ENCODE assay signal across 8 cellular contexts in genomic region chr17:7023576-7024401, GRCh38. TPM values are rescaled to one million over a fixed set of nuclear protein-coding genes. Genes with fewer than 3 reads are reported as not detected.
DNase-seq lines count a peak whose midpoint lies in the region; FAIRE-seq and TF ChIP-seq lines count a peak whose summit lies in the region.

No MANE protein-coding gene starts in this region.

- TF ChIP-seq POLR2A in GM12891 (IDR thresholded peaks at IDR 0.05; ENCODE audit: low read depth, low read length) = no peak

- DNase-seq in GM12891 (ENCODE audit: insufficient read length, low spot score) (peak; percentile 74), NCI-H345 treated with DMSO at 0.1 percent for 48 hours (lab: John Stamatoyannopoulos, UW; ENCODE audit: unreplicated experiment) (peak; percentile 60), endothelial cell (ENCODE audit: low spot score) (peak; percentile 98), medulla oblongata (ENCODE audit: extremely low spot score) (peak; percentile 64), H4 (ENCODE audit: low spot score) (no peak), GDM1 (lab: John Stamatoyannopoulos, UW) (no peak)
- peak; percentile 88 for DNase-seq in activated CD8-positive, alpha-beta memory T cell treated with anti-CD3 and anti-CD28 coated beads, Interleukin-2, amount 50 U/mL, for 24 hours (ENCODE audit: extremely low read depth)
- peak; percentile 89 to 91 (median 89) for DNase-seq in stimulated activated CD4-positive, alpha-beta T cell treated with anti-CD3 and anti-CD28 coated beads, TNF-alpha, amount 100 ng/mL, for 4 hours (ENCODE audit: low read depth in 3 of 3)

- H3K4me3 Mint-ChIP-seq in endothelial cell (ENCODE audit: unreplicated experiment) = peak overlapping the region; percentile 100

- peaks cover 84% of the 10 kb centered on the region for H3K4me1 Mint-ChIP-seq in endothelial cell (ENCODE audit: unreplicated experiment)

- no peaks in the 10 kb centered on the region for H3K9me3 Mint-ChIP-seq in endothelial cell (ENCODE audit: unreplicated experiment)

- no peak for TF ChIP-seq CTCF in endothelial cell (IDR thresholded peaks at IDR 0.05; ENCODE audit: unreplicated experiment)

- peaks cover 58% of the 10 kb centered on the region for H3K36me3 Mint-ChIP-seq in endothelial cell (ENCODE audit: low read depth, unreplicated experiment)

- peaks cover 35% of the 10 kb centered on the region for H3K27me3 Mint-ChIP-seq in endothelial cell (ENCODE audit: unreplicated experiment)

- H3K27ac Mint-ChIP-seq in endothelial cell (ENCODE audit: unreplicated experiment) = peak overlapping the region; percentile 100

- peak; percentile 75 for FAIRE-seq in GM12891 (lab: Jason Lieb, UNC)

TF ChIP-seq in GM12891, 5 proteins besides CTCF, POLR2A, EP300 and RAD21:
- TF ChIP-seq TAF1 (IDR thresholded peaks at IDR 0.05; ENCODE audit: low read depth, low read length) (no peak), POU2F2 (IDR thresholded peaks at IDR 0.05; ENCODE audit: low read depth, low read length) (no peak), PAX5 (IDR thresholded peaks at IDR 0.05; ENCODE audit: insufficient read depth, low read length, severe bottlenecking) (no peak), POLR2AphosphoS5 (IDR thresholded peaks at IDR 0.05; ENCODE audit: low read depth, low read length) (no peak), SPI1 (IDR thresholded peaks at IDR 0.05; ENCODE audit: low read depth, low read length) (no peak)

RNA-seq across cellular contexts. Expression of gene BCL6B, which starts 0.9 kb away (rescaled TPM):
- polyA plus RNA-seq in GM12891 (2012; ENCODE audit: low read depth, missing spikeins) = 0.36 TPM
- total RNA-seq in endothelial cell (ENCODE audit: unreplicated experiment) = 271 TPM
- not detected in 2 replicates for total RNA-seq in H4 (2014; rRNA removed; shearing (Covaris generic))

RNA-seq across cellular contexts. Expression of gene RNASEK, which starts 11.4 kb away (rescaled TPM):
- polyA plus RNA-seq in GM12891 (2012; ENCODE audit: low read depth, missing spikeins) = 303 TPM
- 249 TPM for total RNA-seq in endothelial cell (ENCODE audit: unreplicated experiment)
- 166 and 188 TPM in 2 replicates for total RNA-seq in H4 (2014; rRNA removed; shearing (Covaris generic))

RNA-seq across cellular contexts. Expression of gene SLC16A13, which starts 12.0 kb away (rescaled TPM):
- polyA plus RNA-seq in GM12891 (2012; ENCODE audit: low read depth, missing spikeins) = 3.4 TPM
- 25.8 TPM for total RNA-seq in endothelial cell (ENCODE audit: unreplicated experiment)
- total RNA-seq in H4 (2014; rRNA removed; shearing (Covaris generic)) = 0.77 TPM in 1 of 2 replicates, not detected in the other

RNA-seq across cellular contexts. Expression of gene SLC16A11, which starts 20.1 kb away (rescaled TPM):
- polyA plus RNA-seq in GM12891 (2012; ENCODE audit: low read depth, missing spikeins) = 2.0 TPM
- 0.33 TPM for total RNA-seq in endothelial cell (ENCODE audit: unreplicated experiment)
- not detected in 2 replicates for total RNA-seq in H4 (2014; rRNA removed; shearing (Covaris generic))

RNA-seq across cellular contexts. Expression of gene ALOX12, which starts 27.9 kb away (rescaled TPM):
- 0.78 TPM for polyA plus RNA-seq in GM12891 (2012; ENCODE audit: low read depth, missing spikeins)
- total RNA-seq in endothelial cell (ENCODE audit: unreplicated experiment) = not detected
- total RNA-seq in H4 (2014; rRNA removed; shearing (Covaris generic)) = not detected in 2 replicates

Comparison
In these comparisons a context has a peak if more than half of its experiments do, and no peak if none do; other contexts are left out.
1. DNase-seq: peak in GM12891 (single experiment), NCI-H345 treated with DMSO at 0.1 percent for 48 hours (single experiment), activated CD8-positive, alpha-beta memory T cell treated with anti-CD3 and anti-CD28 coated beads, Interleukin-2, amount 50 U/mL, for 24 hours (single experiment), endothelial cell (single experiment), medulla oblongata (single experiment) and stimulated activated CD4-positive, alpha-beta T cell treated with anti-CD3 and anti-CD28 coated beads, TNF-alpha, amount 100 ng/mL, for 4 hours (3 of 3); none in H4 (single experiment) and GDM1 (single experiment).
2. RNA of gene BCL6B, which starts 0.9 kb away (total RNA-seq): 271 TPM in endothelial cell (single experiment); not detected in H4; every median in the first group is over 100 times any median in the second.
3. RNA of gene SLC16A13, which starts 12.0 kb away (total RNA-seq): 25.8 TPM in endothelial cell (single experiment); 0.77 TPM in H4; every median in the first group is over 10 times any median in the second.